9 cellular contexts compared by ENCODE assay signal in genomic region chr6:122323361-122323760, GRCh38.
DNase-seq lines count a peak whose midpoint lies in the region; ATAC-seq and TF ChIP-seq lines count a peak whose summit lies in the region.
"Had no signal": no experiment of that assay in that cellular context is flagged by ENCODE, and none has a peak within 500 bp of the region (broad histone marks: within the 10 kb centered on the region; RNA-seq: fewer than 3 reads in every experiment).

No MANE protein-coding gene starts in this region.

- H3K4me1 ChIP-seq in lower lobe of right lung, result no peaks in the 10 kb centered on the region

- H3K27ac ChIP-seq in lower lobe of right lung, result no peak overlapping the region

- ATAC-seq in activated CD8-positive, alpha-beta T cell treated with anti-CD3 and anti-CD28 coated beads, Interleukin-2, amount 10 ng/mL, durations not matched to agents 7 days and 5 days, result peak; percentile 30
- no peak for ATAC-seq in lower lobe of right lung
- no peak for ATAC-seq in HG03175 (IDR thresholded peaks at IDR 0.05; ENCODE audit: unreplicated experiment)

- TF ChIP-seq CTCF in AG04449 (IDR thresholded peaks at IDR 0.05; ENCODE audit: insufficient read depth, low read length, missing control alignments), result no peak
- TF ChIP-seq CTCF in lower lobe of right lung (IDR thresholded peaks at IDR 0.05), result no peak

- peak overlapping the region; percentile 75 for H3K27ac Mint-ChIP-seq in activated CD8-positive, alpha-beta T cell treated with anti-CD3 and anti-CD28 coated beads, Interleukin-2, amount 10 ng/mL, durations not matched to agents 7 days and 5 days
- H3K27ac Mint-ChIP-seq: endodermal cell had no signal

- no peaks in the 10 kb centered on the region for H3K9me3 ChIP-seq in lower lobe of right lung

- peaks cover 12% of the 10 kb centered on the region for H3K4me1 Mint-ChIP-seq in activated CD8-positive, alpha-beta T cell treated with anti-CD3 and anti-CD28 coated beads, Interleukin-2, amount 10 ng/mL, durations not matched to agents 7 days and 5 days (ENCODE audit: low read depth)
- H3K4me1 Mint-ChIP-seq: endodermal cell had no signal

- H3K9me3 Mint-ChIP-seq in activated CD8-positive, alpha-beta T cell treated with anti-CD3 and anti-CD28 coated beads, Interleukin-2, amount 10 ng/mL, durations not matched to agents 7 days and 5 days (ENCODE audit: insufficient read depth), result no peaks in the 10 kb centered on the region

- no peaks in the 10 kb centered on the region for H3K36me3 ChIP-seq in lower lobe of right lung

- intact Hi-C loops in lower lobe of right lung (cut with DNase I), result no loop called here

- H3K4me3 Mint-ChIP-seq in activated CD8-positive, alpha-beta T cell treated with anti-CD3 and anti-CD28 coated beads, Interleukin-2, amount 10 ng/mL, durations not matched to agents 7 days and 5 days, result peak overlapping the region; percentile 79
- H3K4me3 Mint-ChIP-seq: endodermal cell had no signal

- H3K36me3 Mint-ChIP-seq in activated CD8-positive, alpha-beta T cell treated with anti-CD3 and anti-CD28 coated beads, Interleukin-2, amount 10 ng/mL, durations not matched to agents 7 days and 5 days (ENCODE audit: low read depth), result no peaks in the 10 kb centered on the region

- H3K4me3 ChIP-seq in AG04449 (ENCODE audit: low read depth, low read length) (peak overlapping the region; percentile 36; the same call in 1 of the 2 replicates), lower lobe of right lung (peak overlapping the region; percentile 47)

- DNase-seq in AG04449 (ENCODE audit: low read depth, low spot score) (no peak), HCEC 1CT (peak; percentile 29), lower lobe of right lung (no peak), NAMALWA (ENCODE audit: low spot score) (no peak), COLO668 (lab: John Stamatoyannopoulos, UW; ENCODE audit: unreplicated experiment) (no peak), AG08396 (ENCODE audit: low spot score) (no peak)
- no peak for DNase-seq in activated CD8-positive, alpha-beta T cell treated with anti-CD3 and anti-CD28 coated beads, Interleukin-2, amount 10 ng/mL, durations not matched to agents 7 days and 5 days
- DNase-seq: endodermal cell had no signal

- H3K27me3 ChIP-seq in lower lobe of right lung (ENCODE audit: low read depth), result no peaks in the 10 kb centered on the region

- peaks cover 12% of the 10 kb centered on the region for H3K27me3 Mint-ChIP-seq in activated CD8-positive, alpha-beta T cell treated with anti-CD3 and anti-CD28 coated beads, Interleukin-2, amount 10 ng/mL, durations not matched to agents 7 days and 5 days (ENCODE audit: low read depth)

- POLR2A ChIA-PET in AG04449 (lab: Yijun Ruan, JAX), result no interaction called here
- POLR2A ChIA-PET in activated CD8-positive, alpha-beta T cell treated with anti-CD3 and anti-CD28 coated beads, Interleukin-2, amount 10 ng/mL, durations not matched to agents 7 days and 5 days (lab: Charles Lee), result no interaction called here

- CTCF ChIA-PET in AG04449 (lab: Yijun Ruan, JAX), result no interaction called here
- CTCF ChIA-PET in activated CD8-positive, alpha-beta T cell treated with anti-CD3 and anti-CD28 coated beads, Interleukin-2, amount 10 ng/mL, durations not matched to agents 7 days and 5 days (lab: Charles Lee), result no interaction called here
